Comparison of ENCODE assay signal across 30 cellular contexts in the genomic region with DNA sequence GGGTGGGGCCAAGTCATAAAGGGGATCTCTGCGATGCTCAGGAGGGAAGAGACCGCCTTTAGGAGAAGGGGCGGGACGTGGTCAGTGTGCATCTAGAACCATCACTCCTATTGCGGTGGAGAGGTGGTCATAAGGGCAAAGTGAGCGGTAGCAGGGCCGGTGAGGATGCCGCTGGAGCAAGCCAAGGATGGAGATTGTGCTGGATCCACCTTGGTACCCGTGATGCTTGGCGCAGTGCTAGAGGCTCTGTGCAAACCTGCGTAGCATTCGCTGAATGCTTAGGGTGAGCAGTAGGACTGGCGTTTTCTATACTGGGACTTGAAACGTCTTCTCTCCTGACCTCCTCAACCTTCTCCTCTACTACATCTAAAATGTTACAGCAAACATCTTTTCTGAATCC.
"Had no signal": no experiment of that assay in that cellular context is flagged by ENCODE, and none has a peak within 500 bp of the region (broad histone marks: within the 10 kb centered on the region; RNA-seq: fewer than 3 reads in every experiment).

No MANE protein-coding gene starts in this region.

- H3K27me3 ChIP-seq: adrenal gland, body of pancreas, brain microvascular endothelial cell, breast epithelium had no signal

- ATAC-seq: activated CD8-positive, alpha-beta T cell treated with anti-CD3 and anti-CD28 coated beads for 36 hours; activated naive CD4-positive, alpha-beta T cell treated with anti-CD3 and anti-CD28 coated beads, Interleukin-2, amount 50 U/mL, for 72 hours; activated T-cell treated with anti-CD3 and anti-CD28 coated beads, Interleukin-2, amount 50 U/mL, for 4 hours; activated T-cell treated with anti-CD3 and anti-CD28 coated beads, Interleukin-2, amount 50 U/mL, for 72 hours; activated T-helper 17 cell treated with anti-CD3 and anti-CD28 coated beads, Interleukin-2, amount 50 U/mL, for 72 hours; body of pancreas had no signal

- H3K36me3 ChIP-seq: adrenal gland, brain microvascular endothelial cell, breast epithelium had no signal

- H3K27ac ChIP-seq: adrenal gland, body of pancreas, brain microvascular endothelial cell, breast epithelium, VCaP had no signal

- H3K9me3 ChIP-seq: adrenal gland, body of pancreas had no signal

- DNase-seq: activated B cell treated with CpG ODN at 0.5 μM for 24 hours; activated CD4-positive, alpha-beta memory T cell treated with anti-CD3 and anti-CD28 coated beads for 36 hours; activated CD4-positive, alpha-beta T cell treated with anti-CD3 and anti-CD28 coated beads for 4 hours; activated CD4-positive, alpha-beta T cell treated with anti-CD3 and anti-CD28 coated beads, Interleukin-2, amount 10 ng/mL, durations not matched to agents 24 days and 14 days; activated CD4-positive, alpha-beta T cell treated with anti-CD3 and anti-CD28 coated beads, Interleukin-2, amount 50 U/mL, for 1 hour; activated CD4-positive, alpha-beta T cell treated with anti-CD3 and anti-CD28 coated beads, Interleukin-2, amount 50 U/mL, for 4 hours; activated CD4-positive, CD25-positive, alpha-beta regulatory T cell treated with anti-CD3 and anti-CD28 coated beads, Interleukin-2, amount 50 U/mL, for 72 hours; activated CD8-positive, alpha-beta memory T cell treated with anti-CD3 and anti-CD28 coated beads, Interleukin-2, amount 50 U/mL, for 4 hours; activated CD8-positive, alpha-beta T cell treated with anti-CD3 and anti-CD28 coated beads for 36 hours; activated effector memory CD4-positive, alpha-beta T cell treated with anti-CD3 and anti-CD28 coated beads, Interleukin-2, amount 50 U/mL, for 16 hours; activated gamma-delta T cell treated with Interleukin-2 at 50 U/mL for 16 hours; activated naive CD4-positive, alpha-beta T cell; activated naive CD4-positive, alpha-beta T cell treated with anti-CD3 and anti-CD28 coated beads for 36 hours; activated naive CD4-positive, alpha-beta T cell treated with anti-CD3 and anti-CD28 coated beads, Interleukin-2, amount 50 U/mL, for 16 hours; activated naive CD8-positive, alpha-beta T cell treated with anti-CD3 and anti-CD28 coated beads for 36 hours; activated T-cell treated with anti-CD3 and anti-CD28 coated beads for 4 hours; activated T-cell treated with anti-CD3 and anti-CD28 coated beads, Interleukin-2, amount 50 U/mL, for 1 hour; activated T-cell treated with anti-CD3 and anti-CD28 coated beads, Interleukin-2, amount 50 U/mL, for 4 hours; activated T-cell treated with anti-CD3 and anti-CD28 coated beads, Interleukin-2, amount 50 U/mL, for 72 hours; adrenal gland; amniotic stem cell; body of pancreas; brain microvascular endothelial cell; central memory CD4-positive, alpha-beta T cell; T-helper 2 cell; T-helper 9 cell had no signal

- H3K4me1 ChIP-seq: adrenal gland, body of pancreas, breast epithelium had no signal

- H3K4me3 ChIP-seq: adrenal gland, body of pancreas, breast epithelium had no signal
